In the genomic region with DNA sequence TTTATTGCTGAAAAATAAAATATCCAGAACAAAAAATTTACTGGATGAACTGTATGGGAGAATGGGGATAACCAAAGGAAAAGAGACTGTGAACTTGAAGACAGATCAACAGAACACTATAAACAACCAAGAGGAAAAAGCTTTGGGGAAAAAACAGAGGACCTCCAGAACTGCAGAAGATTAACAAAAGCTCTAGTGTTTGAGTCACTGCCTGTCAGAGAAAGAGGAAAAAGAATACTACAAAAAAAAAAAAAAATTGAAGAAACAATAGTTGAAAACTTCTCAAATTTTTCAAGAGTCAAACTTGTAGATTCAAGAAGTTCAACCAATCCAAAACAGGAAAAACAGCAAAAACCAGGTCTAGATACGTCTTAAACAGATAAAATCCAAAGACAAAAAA, we compare ENCODE assay signal across 18 cellular contexts. TPM values are rescaled to one million over a fixed set of nuclear protein-coding genes. Genes with fewer than 3 reads are reported as not detected.
DNase-seq lines count a peak whose midpoint lies in the region; ATAC-seq and TF ChIP-seq lines count a peak whose summit lies in the region.
"Had no signal": no experiment of that assay in that cellular context is flagged by ENCODE, and none has a peak within 500 bp of the region (broad histone marks: within the 10 kb centered on the region; RNA-seq: fewer than 3 reads in every experiment).

No MANE protein-coding gene starts in this region.

- no peak overlapping the region for H3K9ac ChIP-seq in HCT116 (ENCODE audit: low read length)

- no peak for DNase-seq in HCT116 (ENCODE audit: low read depth, low spot score)
- peak; percentile 7 for DNase-seq in SK-MEL-5 (ENCODE audit: low read depth, low spot score)
- DNase-seq in endothelial cell (ENCODE audit: low spot score) = no peak
- no peak for DNase-seq in nephron progenitor cell
- no peak for DNase-seq in NCI-H1694 (lab: John Stamatoyannopoulos, UW)
- DNase-seq in stimulated activated naive B cell treated with anti-CD40 and anti-IgM and Interleukin-4, amounts not matched to agents 10 μg/mL and 1 μg/mL and 100 μg/mL, for 72 hours = no peak
- no peak for DNase-seq in prostate gland (ENCODE audit: low spot score)
- DNase-seq in DMS79 (lab: John Stamatoyannopoulos, UW) = no peak
- DNase-seq: BE2C; CD4-positive, alpha-beta memory T cell; COR-L47; DMS153; DND-41; GDM1; HFFc6 had no signal

- H3K9me3 ChIP-seq in HCT116 (ENCODE audit: control insufficient read depth in 1 of 2, insufficient read depth in 1 of 2, low read depth in 1 of 2, low read length in 2 of 2) (no peaks in the 10 kb centered on the region), prostate gland (no peaks in the 10 kb centered on the region)
- H3K9me3 ChIP-seq: BE2C, HAP-1 had no signal

- RAD21 ChIA-PET in HCT116 (lab: Charles Lee; ENCODE audit: low non-redundant PET in 1 of 2, low total read pairs in 2 of 2, uncharacterized antibody in 2 of 2, unreplicated experiment in 2 of 2) = no interaction called here

- no peak overlapping the region for H2AFZ ChIP-seq in HCT116 (ENCODE audit: low read depth, low read length, poor library complexity, severe bottlenecking)

- H3K9me3 Mint-ChIP-seq in endothelial cell (ENCODE audit: unreplicated experiment) (no peaks in the 10 kb centered on the region), nephron progenitor cell (no peaks in the 10 kb centered on the region)
- no peaks in the 10 kb centered on the region for H3K9me3 Mint-ChIP-seq in stimulated activated naive B cell treated with anti-CD40 and anti-IgM and Interleukin-4, amounts not matched to agents 10 μg/mL and 1 μg/mL and 100 μg/mL, for 72 hours
- H3K9me3 Mint-ChIP-seq: HFFc6 had no signal

- H3K27ac ChIP-seq in HCT116 (ENCODE audit: low read depth, low read length) = peak overlapping the region; percentile 66; the same call in 1 of the 2 replicates
- H3K27ac ChIP-seq in prostate gland = no peak overlapping the region
- H3K27ac ChIP-seq: C4-2B had no signal

- H3K36me3 Mint-ChIP-seq in endothelial cell (ENCODE audit: low read depth, unreplicated experiment) (peaks cover 54% of the 10 kb centered on the region), nephron progenitor cell (ENCODE audit: low read depth) (peaks cover 8% of the 10 kb centered on the region)
- no peaks in the 10 kb centered on the region for H3K36me3 Mint-ChIP-seq in stimulated activated naive B cell treated with anti-CD40 and anti-IgM and Interleukin-4, amounts not matched to agents 10 μg/mL and 1 μg/mL and 100 μg/mL, for 72 hours
- H3K36me3 Mint-ChIP-seq: CD4-positive, alpha-beta memory T cell had no signal

- intact Hi-C loops in HCT116 (cut with micrococcal nuclease) = no loop called here
- intact Hi-C loops in prostate gland (cut with DNase I) = no loop called here

- in situ Hi-C loops in SK-MEL-5 (cut with HindIII; ENCODE audit: low pct_unique_long_range_greater_than_20kb, low sequenced_read_pairs) = no loop called here

- TF ChIP-seq POLR2A in HCT116 (IDR thresholded peaks at IDR 0.05; ENCODE audit: borderline replicate concordance, extremely low read depth, insufficient read depth, insufficient read length) = no peak
- TF ChIP-seq POLR2A in prostate gland (IDR thresholded peaks at IDR 0.05) = no peak

- 63% methylated on average over 1 of the region's 1 CpG for WGBS in prostate gland

- H3K27ac Mint-ChIP-seq in endothelial cell (ENCODE audit: unreplicated experiment) (peak overlapping the region; percentile 14), nephron progenitor cell (peak overlapping the region; percentile 27)
- no peak overlapping the region for H3K27ac Mint-ChIP-seq in stimulated activated naive B cell treated with anti-CD40 and anti-IgM and Interleukin-4, amounts not matched to agents 10 μg/mL and 1 μg/mL and 100 μg/mL, for 72 hours
- H3K27ac Mint-ChIP-seq: HFFc6 had no signal

- no peak overlapping the region for H3K4me2 ChIP-seq in HCT116 (ENCODE audit: low read length)

- H3K9me2 ChIP-seq in HCT116 (ENCODE audit: insufficient read depth) = no peaks in the 10 kb centered on the region

- no TSS peak for BruUV-seq in HCT116 (replicated peaks; lab: Mats Ljungman, UMichigan)

- no peak overlapping the region for H3K4me3 ChIP-seq in HCT116 (replicated peaks in 1 of 2; ENCODE audit: low read depth in 1 of 2, low read length in 2 of 2)
- no peak overlapping the region for H3K4me3 ChIP-seq in prostate gland
- H3K4me3 ChIP-seq: HAP-1 had no signal

- H3K36me3 ChIP-seq in HCT116 (ENCODE audit: control insufficient read depth in 1 of 2, insufficient read depth in 2 of 2, low read length in 2 of 2) (peaks cover 51 to 62% of the 10 kb centered on the region in 2 experiments), prostate gland (peaks cover 0 to 2% of the 10 kb centered on the region in 2 donors)
- H3K36me3 ChIP-seq: BE2C, HAP-1 had no signal

- H3K4me1 ChIP-seq in HCT116 (ENCODE audit: control insufficient read depth in 1 of 2, insufficient read depth in 2 of 2, low read length in 2 of 2) = peaks cover 39 to 42% of the 10 kb centered on the region in 2 experiments
- H3K4me1 ChIP-seq in prostate gland (replicated peaks) = no peaks in the 10 kb centered on the region
- H3K4me1 ChIP-seq: BE2C, HAP-1 had no signal

- ATAC-seq in HCT116 = no peak
- no peak for ATAC-seq in stimulated activated naive B cell treated with anti-CD40 and anti-IgM and Interleukin-4, amounts not matched to agents 10 μg/mL and 1 μg/mL and 100 μg/mL, for 72 hours (replicated peaks)
- ATAC-seq: HepG2 had no signal

- peaks cover 3% of the 10 kb centered on the region for H3K27me3 Mint-ChIP-seq in endothelial cell (ENCODE audit: unreplicated experiment)
- no peaks in the 10 kb centered on the region for H3K27me3 Mint-ChIP-seq in nephron progenitor cell (ENCODE audit: low read depth, poor library complexity)
- H3K27me3 Mint-ChIP-seq in stimulated activated naive B cell treated with anti-CD40 and anti-IgM and Interleukin-4, amounts not matched to agents 10 μg/mL and 1 μg/mL and 100 μg/mL, for 72 hours = peaks cover 7 to 15% of the 10 kb centered on the region in 2 donors

- peaks cover 99% of the 10 kb centered on the region for H3K79me2 ChIP-seq in HCT116 (ENCODE audit: insufficient read depth, low read length)

- CTCF ChIA-PET in HCT116 (lab: Charles Lee) = no interaction called here

- H3K27me3 ChIP-seq in HCT116 (ENCODE audit: insufficient read depth, low read length) (no peaks in the 10 kb centered on the region), prostate gland (replicated peaks; ENCODE audit: insufficient read depth) (no peaks in the 10 kb centered on the region)
- H3K27me3 ChIP-seq: BE2C had no signal

- H4K20me1 ChIP-seq in HCT116 (ENCODE audit: insufficient read depth) = peaks cover 32% of the 10 kb centered on the region; the same call in 1 of the 2 replicates

- peaks cover 45% of the 10 kb centered on the region for H3K4me1 Mint-ChIP-seq in endothelial cell (ENCODE audit: unreplicated experiment)
- peaks cover 5% of the 10 kb centered on the region for H3K4me1 Mint-ChIP-seq in nephron progenitor cell
- no peaks in the 10 kb centered on the region for H3K4me1 Mint-ChIP-seq in stimulated activated naive B cell treated with anti-CD40 and anti-IgM and Interleukin-4, amounts not matched to agents 10 μg/mL and 1 μg/mL and 100 μg/mL, for 72 hours
- H3K4me1 Mint-ChIP-seq: CD4-positive, alpha-beta memory T cell had no signal

- POLR2A ChIA-PET in HCT116 (lab: Charles Lee) = no interaction called here

- no peak for TF ChIP-seq RAD21 in HCT116 (IDR thresholded peaks at IDR 0.05; ENCODE audit: low read depth)

- H3K4me3 Mint-ChIP-seq in endothelial cell (ENCODE audit: unreplicated experiment) (no peak overlapping the region), nephron progenitor cell (no peak overlapping the region)
- H3K4me3 Mint-ChIP-seq in stimulated activated naive B cell treated with anti-CD40 and anti-IgM and Interleukin-4, amounts not matched to agents 10 μg/mL and 1 μg/mL and 100 μg/mL, for 72 hours = no peak overlapping the region
- H3K4me3 Mint-ChIP-seq: CD4-positive, alpha-beta memory T cell; HFFc6 had no signal

- TF ChIP-seq CTCF in HCT116 (IDR thresholded peaks at IDR 0.05 in 2 of 3, conservative IDR thresholded peaks at IDR 0.05 in 1 of 3; ENCODE audit: borderline replicate concordance in 1 of 3, insufficient read depth in 1 of 3, low read depth in 2 of 3, low read length in 2 of 3) (no peak), endothelial cell (IDR thresholded peaks at IDR 0.05; ENCODE audit: unreplicated experiment) (no peak), nephron progenitor cell (IDR thresholded peaks at IDR 0.05) (no peak), prostate gland (IDR thresholded peaks at IDR 0.05) (no peak)

TF ChIP-seq in HCT116, 20 proteins besides CTCF, POLR2A, EP300 and RAD21 (continues in another document):
- no peak for TF ChIP-seq JUND (IDR thresholded peaks at IDR 0.05)
- TF ChIP-seq, protein P1, sequence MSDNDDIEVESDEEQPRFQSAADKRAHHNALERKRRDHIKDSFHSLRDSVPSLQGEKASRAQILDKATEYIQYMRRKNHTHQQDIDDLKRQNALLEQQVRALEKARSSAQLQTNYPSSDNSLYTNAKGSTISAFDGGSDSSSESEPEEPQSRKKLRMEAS (IDR thresholded peaks at IDR 0.05) = no peak
- TF ChIP-seq TCF7L2 (IDR thresholded peaks at IDR 0.05; ENCODE audit: borderline replicate concordance, extremely low read depth, insufficient read depth, insufficient read length) = no peak
- TF ChIP-seq ELF1 (IDR thresholded peaks at IDR 0.05; ENCODE audit: borderline replicate concordance, low read depth) = no peak

RNA-seq across cellular contexts. Expression of a gene that starts 44.3 kb away (rescaled TPM):
- total RNA-seq in HCT116 (2021; ENCODE audit: unreplicated experiment) = 128 TPM
- polyA plus RNA-seq in HCT116 (2012) = 29.0 and 40.6 TPM in 2 replicates
- total RNA-seq in SK-MEL-5 (2014; rRNA removed; shearing (Covaris generic)) = 4.0 and 4.5 TPM in 2 replicates
- polyA plus RNA-seq in SK-MEL-5 (2015; cell fraction: cytosol; rRNA removed) = 2.7 and 3.2 TPM in 2 replicates
- polyA plus RNA-seq in SK-MEL-5 (2015; cell fraction: nucleus; rRNA removed) = 8.3 and 10.4 TPM in 2 replicates
- 276 TPM for total RNA-seq in endothelial cell (ENCODE audit: unreplicated experiment)
- total RNA-seq in prostate gland = 10 to 100 TPM; 27.8 to 32.9 TPM
- total RNA-seq: CD4-positive, alpha-beta memory T cell had no signal
- polyA plus RNA-seq: CD4-positive, alpha-beta memory T cell had no signal
